Comparison of ENCODE assay signal across 9 cellular contexts in genomic region chr10:116521424-116522305, GRCh38. TPM values are rescaled to one million over a fixed set of nuclear protein-coding genes. Genes with fewer than 3 reads are reported as not detected.
DNase-seq lines count a peak whose midpoint lies in the region.
"Had no signal": no experiment of that assay in that cellular context is flagged by ENCODE, and none has a peak within 500 bp of the region (broad histone marks: within the 10 kb centered on the region; RNA-seq: fewer than 3 reads in every experiment).

No MANE protein-coding gene starts in this region.

- H3K27ac Mint-ChIP-seq in activated naive CD4-positive, alpha-beta T cell treated with anti-CD3 and anti-CD28 coated beads for 36 hours: no peak overlapping the region
- H3K27ac Mint-ChIP-seq: stimulated activated naive CD8-positive, alpha-beta T cell treated with anti-CD3 and anti-CD28 coated beads, Interleukin-15, Interleukin-2, amounts not matched to agents 100 ng/mL and 50 ng/mL, for 24 hours had no signal

- no peaks in the 10 kb centered on the region for H3K4me1 Mint-ChIP-seq in activated naive CD4-positive, alpha-beta T cell treated with anti-CD3 and anti-CD28 coated beads for 36 hours (ENCODE audit: low read depth)

- peaks cover 11% of the 10 kb centered on the region for H3K27me3 Mint-ChIP-seq in activated naive CD4-positive, alpha-beta T cell treated with anti-CD3 and anti-CD28 coated beads for 36 hours (ENCODE audit: low read depth)

- no peaks in the 10 kb centered on the region for H3K9me3 Mint-ChIP-seq in activated naive CD4-positive, alpha-beta T cell treated with anti-CD3 and anti-CD28 coated beads for 36 hours
- H3K9me3 Mint-ChIP-seq: stimulated activated naive CD8-positive, alpha-beta T cell treated with anti-CD3 and anti-CD28 coated beads, Interleukin-15, Interleukin-2, amounts not matched to agents 100 ng/mL and 50 ng/mL, for 24 hours had no signal

- H3K4me3 Mint-ChIP-seq in activated naive CD4-positive, alpha-beta T cell treated with anti-CD3 and anti-CD28 coated beads for 36 hours: no peak overlapping the region
- H3K4me3 Mint-ChIP-seq: stimulated activated naive CD8-positive, alpha-beta T cell treated with anti-CD3 and anti-CD28 coated beads, Interleukin-15, Interleukin-2, amounts not matched to agents 100 ng/mL and 50 ng/mL, for 24 hours had no signal

- peak; percentile 45 for DNase-seq in activated naive CD4-positive, alpha-beta T cell treated with anti-CD3 and anti-CD28 coated beads for 36 hours
- DNase-seq in activated naive CD4-positive, alpha-beta T cell treated with anti-CD3 and anti-CD28 coated beads, Interleukin-2, amount 50 U/mL, for 16 hours: no peak
- peak; percentile 36 for DNase-seq in HCEC 1CT
- DNase-seq in NCI-H2227 (lab: John Stamatoyannopoulos, UW; ENCODE audit: unreplicated experiment): peak; percentile 51
- peak; percentile 20 to 42 for DNase-seq in T47D (ENCODE audit: low read depth in 1 of 2, low spot score in 1 of 2)
- DNase-seq in lung microvascular endothelial cell (ENCODE audit: low read depth in 2 of 2): peak; percentile 54 to 69
- no peak for DNase-seq in activated CD4-positive, CD25-positive, alpha-beta regulatory T cell treated with anti-CD3 and anti-CD28 coated beads, Interleukin-2, amount 50 U/mL, for 72 hours
- no peak for DNase-seq in central memory CD4-positive, alpha-beta T cell

- in situ Hi-C loops in T47D (cut with HindIII; ENCODE audit: low pct_unique_long_range_greater_than_20kb, low sequenced_read_pairs): no loop called here

- CTCF ChIA-PET in activated naive CD4-positive, alpha-beta T cell treated with anti-CD3 and anti-CD28 coated beads for 36 hours (lab: Charles Lee): interaction anchor here (0.7 to 1.8 kb wide), 3 partner anchors 11 to 35 kb away, joined by 3 to 7 read pairs (median 3); no protein-coding TSS in a partner anchor

- intact Hi-C loops in activated naive CD4-positive, alpha-beta T cell treated with anti-CD3 and anti-CD28 coated beads for 36 hours (cut with micrococcal nuclease): loop anchor here (1.0 kb wide), 2 partner anchors 77 to 655 kb away; no protein-coding TSS in a partner anchor

- H3K36me3 Mint-ChIP-seq in activated naive CD4-positive, alpha-beta T cell treated with anti-CD3 and anti-CD28 coated beads for 36 hours (ENCODE audit: low read depth): no peaks in the 10 kb centered on the region

RNA-seq across cellular contexts. Expression of gene PNLIP, which starts 24.1 kb away (rescaled TPM):
- not detected for total RNA-seq in activated naive CD4-positive, alpha-beta T cell treated with anti-CD3 and anti-CD28 coated beads for 36 hours
- total RNA-seq in lung microvascular endothelial cell: not detected in 2 replicates

Comparison
In these comparisons a context has a peak if more than half of its experiments do, and no peak if none do; other contexts are left out.
1. DNase-seq: peak in activated naive CD4-positive, alpha-beta T cell treated with anti-CD3 and anti-CD28 coated beads for 36 hours (single experiment), HCEC 1CT (single experiment), NCI-H2227 (single experiment), T47D (2 of 2) and lung microvascular endothelial cell (2 of 2); none in activated naive CD4-positive, alpha-beta T cell treated with anti-CD3 and anti-CD28 coated beads, Interleukin-2, amount 50 U/mL, for 16 hours (single experiment), activated CD4-positive, CD25-positive, alpha-beta regulatory T cell treated with anti-CD3 and anti-CD28 coated beads, Interleukin-2, amount 50 U/mL, for 72 hours (single experiment) and central memory CD4-positive, alpha-beta T cell (single experiment).